5 cellular contexts compared by ENCODE assay signal in genomic region chr4:148243837-148244236, GRCh38.
"Had no signal": no experiment of that assay in that cellular context is flagged by ENCODE, and none has a peak within 500 bp of the region (broad histone marks: within the 10 kb centered on the region; RNA-seq: fewer than 3 reads in every experiment).

No MANE protein-coding gene starts in this region.

- ATAC-seq: GM23338, K562 had no signal

- H3K4me3 ChIP-seq: GM23338, K562 had no signal

- H3K27ac Mint-ChIP-seq: GM23338, H9 had no signal

- H3K9me3 Mint-ChIP-seq: GM23338, H9 had no signal

- DNase-seq: H9, HCEC 1CT, IMR-90 had no signal

- H3K4me3 Mint-ChIP-seq: GM23338, H9 had no signal

- H3K4me1 Mint-ChIP-seq: H9 had no signal
